In the genomic region with DNA sequence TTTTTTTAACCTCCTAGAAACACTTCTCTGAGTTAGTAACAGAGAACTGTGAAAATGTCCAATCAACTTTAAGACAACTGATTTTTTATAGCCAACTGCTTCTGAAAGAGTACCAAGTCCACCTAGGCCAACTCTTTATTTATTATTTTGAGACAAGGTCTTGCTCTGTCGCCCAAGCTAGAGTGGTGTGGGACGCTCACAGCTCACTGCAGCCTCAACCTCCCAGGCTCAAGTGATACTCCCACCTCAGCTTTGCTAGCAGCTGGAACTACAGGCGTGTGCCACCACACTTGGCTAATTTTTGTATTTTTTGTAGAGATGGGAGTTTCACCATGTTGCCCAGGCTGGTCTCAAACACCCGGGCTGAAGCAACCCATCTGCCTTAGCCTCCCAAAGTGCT, we compare ENCODE assay signal across 17 cellular contexts.
DNase-seq lines count a peak whose midpoint lies in the region; ATAC-seq, FAIRE-seq and TF ChIP-seq lines count a peak whose summit lies in the region.
"Had no signal": no experiment of that assay in that cellular context is flagged by ENCODE, and none has a peak within 500 bp of the region (broad histone marks: within the 10 kb centered on the region; RNA-seq: fewer than 3 reads in every experiment).

No MANE protein-coding gene starts in this region.

- H3K27me3 ChIP-seq in SU-DHL-6 (ENCODE audit: low read length) = no peaks in the 10 kb centered on the region
- H3K27me3 ChIP-seq: BE2C had no signal

- no peak for DNase-seq in GM12891 (ENCODE audit: insufficient read length, low spot score)
- peak; percentile 6 for DNase-seq in nephron progenitor cell
- DNase-seq in NCI-H526 (lab: John Stamatoyannopoulos, UW) = no peak
- no peak for DNase-seq in NCI-H2227 (lab: John Stamatoyannopoulos, UW; ENCODE audit: unreplicated experiment)
- DNase-seq in GM19238 (ENCODE audit: insufficient read length, low spot score) = no peak
- DNase-seq: BE2C; CD4-positive, alpha-beta memory T cell; DMS53; H7; Karpas-422 had no signal

- H4K20me1 ChIP-seq in SU-DHL-6 (ENCODE audit: low read depth, low read length) = no peaks in the 10 kb centered on the region

- TF ChIP-seq POLR2A in GM12891 (IDR thresholded peaks at IDR 0.05; ENCODE audit: low read depth, low read length) = no peak

- no peak overlapping the region for H3K4me3 ChIP-seq in SU-DHL-6 (ENCODE audit: insufficient read depth, low read length, poor library complexity, severe bottlenecking)
- H3K4me3 ChIP-seq: GM23338, K562 had no signal

- H3K27me3 Mint-ChIP-seq in nephron progenitor cell (ENCODE audit: low read depth, poor library complexity) = peaks cover 3% of the 10 kb centered on the region
- H3K27me3 Mint-ChIP-seq: CD4-positive, alpha-beta memory T cell had no signal

- peak overlapping the region; percentile 34 for H3K27ac Mint-ChIP-seq in nephron progenitor cell
- H3K27ac Mint-ChIP-seq: CD4-positive, alpha-beta memory T cell; GM23338 had no signal

- peaks cover 23% of the 10 kb centered on the region for H3K4me1 Mint-ChIP-seq in nephron progenitor cell

- peak overlapping the region; percentile 76 for H3K4me2 ChIP-seq in SU-DHL-6 (ENCODE audit: low read depth, low read length, poor library complexity, severe bottlenecking)
- H3K4me2 ChIP-seq: GM23338 had no signal

- no peak overlapping the region for H3K4me3 Mint-ChIP-seq in nephron progenitor cell
- H3K4me3 Mint-ChIP-seq: CD4-positive, alpha-beta memory T cell; GM23338 had no signal

- no peaks in the 10 kb centered on the region for H3K9me2 ChIP-seq in SU-DHL-6 (replicated peaks; ENCODE audit: insufficient read depth, low read length)

- TF ChIP-seq CTCF in SU-DHL-6 (IDR thresholded peaks at IDR 0.05; ENCODE audit: insufficient read depth, low read length, poor library complexity, severe bottlenecking) (no peak), nephron progenitor cell (IDR thresholded peaks at IDR 0.05) (no peak)

- peak overlapping the region; percentile 98 for H3K27ac ChIP-seq in SU-DHL-6 (ENCODE audit: low read depth, low read length)
- H3K27ac ChIP-seq: C4-2B, HL-60 had no signal

- peaks cover 85% of the 10 kb centered on the region for H3K79me2 ChIP-seq in SU-DHL-6 (ENCODE audit: insufficient read depth, low read length)

- no peak overlapping the region for H2AFZ ChIP-seq in SU-DHL-6 (ENCODE audit: low read depth, low read length, severe bottlenecking)
- H2AFZ ChIP-seq: GM23338 had no signal

- H3K36me3 Mint-ChIP-seq in nephron progenitor cell (ENCODE audit: low read depth) = no peaks in the 10 kb centered on the region

- peaks cover 89% of the 10 kb centered on the region for H3F3A ChIP-seq in SU-DHL-6 (ENCODE audit: insufficient read depth)

- no peaks in the 10 kb centered on the region for H3K9me3 ChIP-seq in SU-DHL-6 (ENCODE audit: insufficient read depth, low read length)
- H3K9me3 ChIP-seq: BE2C had no signal

- H3K9ac ChIP-seq in SU-DHL-6 (ENCODE audit: low read length) = peak overlapping the region; percentile 60

- FAIRE-seq in GM12891 (lab: Jason Lieb, UNC) = peak; percentile 84
- FAIRE-seq: A204.1, K562 had no signal

- no peaks in the 10 kb centered on the region for H3K36me3 ChIP-seq in SU-DHL-6 (ENCODE audit: low read length)
- H3K36me3 ChIP-seq: BE2C had no signal

- no peaks in the 10 kb centered on the region for H3K9me3 Mint-ChIP-seq in nephron progenitor cell
- H3K9me3 Mint-ChIP-seq: CD4-positive, alpha-beta memory T cell; GM23338 had no signal

- ATAC-seq in HG02678 (IDR thresholded peaks at IDR 0.05; ENCODE audit: unreplicated experiment) = peak; percentile 50
- ATAC-seq: GM23338, K562 had no signal

TF ChIP-seq in GM12891, 5 proteins besides CTCF, POLR2A, EP300 and RAD21:
- TF ChIP-seq POLR2AphosphoS5 (IDR thresholded peaks at IDR 0.05; ENCODE audit: low read depth, low read length) = no peak
- no peak for TF ChIP-seq SPI1 (IDR thresholded peaks at IDR 0.05; ENCODE audit: low read depth, low read length)
- no peak for TF ChIP-seq TAF1 (IDR thresholded peaks at IDR 0.05; ENCODE audit: low read depth, low read length)
- TF ChIP-seq POU2F2 (IDR thresholded peaks at IDR 0.05; ENCODE audit: low read depth, low read length) = no peak
- no peak for TF ChIP-seq PAX5 (IDR thresholded peaks at IDR 0.05; ENCODE audit: insufficient read depth, low read length, severe bottlenecking)
